Comparison of ENCODE assay signal across 12 cellular contexts in genomic region chr9:19430201-19430760, GRCh38.
"Had no signal": no experiment of that assay in that cellular context is flagged by ENCODE, and none has a peak within 500 bp of the region (broad histone marks: within the 10 kb centered on the region; RNA-seq: fewer than 3 reads in every experiment).

No MANE protein-coding gene starts in this region.

- H3K9me3 ChIP-seq: lower lobe of right lung, neutrophil, spleen, testis had no signal

- H3K36me3 ChIP-seq: neutrophil had no signal

- DNase-seq: activated CD4-positive, alpha-beta T cell treated with anti-CD3 and anti-CD28 coated beads for 1 hour; activated CD4-positive, alpha-beta T cell treated with anti-CD3 and anti-CD28 coated beads, Interleukin-2, amount 50 U/mL, for 4 hours; activated naive CD4-positive, alpha-beta T cell; activated naive CD8-positive, alpha-beta T cell treated with anti-CD3 and anti-CD28 coated beads, Interleukin-2, amount 10 ng/mL, durations not matched to agents 7 days and 5 days; activated T-cell treated with anti-CD3 and anti-CD28 coated beads for 4 hours; anterior cingulate cortex; immature natural killer cell; lower lobe of right lung; posterior cingulate gyrus; spleen; testis had no signal

- H3K4me1 ChIP-seq: spleen had no signal

- H3K27ac ChIP-seq: lower lobe of right lung, neutrophil, spleen, testis had no signal

- H3K4me3 ChIP-seq: lower lobe of right lung, spleen, testis had no signal

- H3K27me3 ChIP-seq: neutrophil, spleen, testis had no signal
